In genomic region chr19:2239173-2239572, GRCh38 we compare ENCODE assay signal across 9 cellular contexts. TPM values are rescaled to one million over a fixed set of nuclear protein-coding genes. Genes with fewer than 3 reads are reported as not detected.
A peak's percentile ranks its signal among the peaks of the same experiment; 100 is the strongest.
DNase-seq lines count a peak whose midpoint lies in the region; ATAC-seq and TF ChIP-seq lines count a peak whose summit lies in the region.
"Had no signal": no experiment of that assay in that cellular context is flagged by ENCODE, and none has a peak within 500 bp of the region (broad histone marks: within the 10 kb centered on the region; RNA-seq: fewer than 3 reads in every experiment).

No MANE protein-coding gene starts in this region.

- H3K27me3 Mint-ChIP-seq in CD14-positive monocyte (ENCODE audit: low read depth in 3 of 3), result peaks cover 0 to 1% (median under 1%) of the 10 kb centered on the region in 3 donors

- H3K4me1 Mint-ChIP-seq in CD14-positive monocyte, result peaks cover 56% of the 10 kb centered on the region

- no peak for ATAC-seq in GM19467 (IDR thresholded peaks at IDR 0.05; ENCODE audit: unreplicated experiment)
- no peak for ATAC-seq in HG02885 (IDR thresholded peaks at IDR 0.05; ENCODE audit: poor library complexity, unreplicated experiment)
- ATAC-seq: body of pancreas had no signal

- H3K27me3 ChIP-seq in OCI-LY3 (ENCODE audit: low read depth, low read length) (no peaks in the 10 kb centered on the region), iPS-20b (ENCODE audit: insufficient read depth, low read length) (no peaks in the 10 kb centered on the region)
- H3K27me3 ChIP-seq: body of pancreas had no signal

- peaks cover 90% of the 10 kb centered on the region for H3K79me2 ChIP-seq in OCI-LY3 (ENCODE audit: low read length)

- H3K36me3 ChIP-seq in OCI-LY3 (replicated peaks; ENCODE audit: low read depth, low read length) (peaks cover 53% of the 10 kb centered on the region), iPS-20b (ENCODE audit: insufficient read depth, low read depth, low read length) (peaks cover 48% of the 10 kb centered on the region)

- H2AFZ ChIP-seq in OCI-LY3 (ENCODE audit: low read depth, low read length), result no peak overlapping the region

- H3K4me1 ChIP-seq in OCI-LY3 (ENCODE audit: low read length) (peaks cover 31% of the 10 kb centered on the region), iPS-20b (ENCODE audit: insufficient read depth, low read length) (peaks cover 21% of the 10 kb centered on the region)

- H4K20me1 ChIP-seq in OCI-LY3 (ENCODE audit: insufficient read depth, low read length), result peaks cover 68% of the 10 kb centered on the region

- 0 out of 2 replicates have a peak overlapping the region, but pooled peaks have one; percentile 4 for H3K9ac ChIP-seq in OCI-LY3 (ENCODE audit: low read length)
- H3K9ac ChIP-seq in iPS-20b (ENCODE audit: low read depth, low read length), result peak overlapping the region; percentile 94; the same call in 1 of the 2 replicates

- H3K27ac ChIP-seq in OCI-LY3 (ENCODE audit: low read length) (no peak overlapping the region), iPS-20b (ENCODE audit: low read length) (no peak overlapping the region)

- intact Hi-C loops in CD14-positive monocyte (cut with micrococcal nuclease), result loop anchor here (5.0 kb wide), 3 partner anchors 78 to 88 kb away; partner anchors contain the start of genes AP3D1 (in 2 of the 2), LSM7 (in 1 of the 2) and SPPL2B (in 1 of the 2)

- H3K4me3 ChIP-seq in OCI-LY3 (ENCODE audit: low read length) (peak overlapping the region; percentile 89; the same call in 1 of the 2 replicates), iPS-20b (ENCODE audit: low read length) (peak overlapping the region; percentile 92)
- H3K4me3 ChIP-seq: body of pancreas had no signal

- TF ChIP-seq CTCF in CD14-positive monocyte (IDR thresholded peaks at IDR 0.05) (no peak), OCI-LY3 (IDR thresholded peaks at IDR 0.05; ENCODE audit: low read depth, low read length) (no peak)

- peaks cover 21 to 40% of the 10 kb centered on the region in 2 donors for H3K36me3 Mint-ChIP-seq in CD14-positive monocyte

- peak overlapping the region; percentile 72 for H3K4me2 ChIP-seq in OCI-LY3 (ENCODE audit: low read length)

- H3K9me3 ChIP-seq in OCI-LY3 (ENCODE audit: insufficient read depth, low read length) (no peaks in the 10 kb centered on the region), iPS-20b (ENCODE audit: insufficient read depth, low read depth, low read length) (no peaks in the 10 kb centered on the region)
- H3K9me3 ChIP-seq: body of pancreas had no signal

- no peaks in the 10 kb centered on the region for H3K9me3 Mint-ChIP-seq in CD14-positive monocyte

- no peak for DNase-seq in CD14-positive monocyte (ENCODE audit: low spot score)
- DNase-seq in cerebellum (ENCODE audit: low spot score), result no peak
- DNase-seq: NCI-H2029; stimulated activated CD4-positive, alpha-beta T cell treated with anti-CD3 and anti-CD28 coated beads, Interleukin-1b, Interleukin-23, amount 100 ng/mL, for 48 hours had no signal

- peak overlapping the region; percentile 68 to 91 for H3K4me3 Mint-ChIP-seq in CD14-positive monocyte

- H3K27ac Mint-ChIP-seq in CD14-positive monocyte, result peak overlapping the region; percentile 75 to 100 (median 91)

RNA-seq across cellular contexts. Expression of gene SF3A2, which starts 2.5 kb away (rescaled TPM):
- polyA plus RNA-seq in CD14-positive monocyte, result 10 to 100 TPM in 1 of 2 donors, 1 to 10 TPM in 1; 8.0 to 11.6 TPM
- total RNA-seq in cerebellum, result 46.6 TPM

RNA-seq across cellular contexts. Expression of gene PLEKHJ1, which starts 3.0 kb away (rescaled TPM):
- polyA plus RNA-seq in CD14-positive monocyte, result 10 to 100 TPM; 62.1 to 69.0 TPM
- 28.1 TPM for total RNA-seq in cerebellum

RNA-seq across cellular contexts. Expression of gene AMH, which starts 9.9 kb away (rescaled TPM):
- not detected for polyA plus RNA-seq in CD14-positive monocyte
- 1.6 TPM for total RNA-seq in cerebellum

RNA-seq across cellular contexts. Expression of gene JSRP1, which starts 17.0 kb away (rescaled TPM):
- under 1 TPM; 0.38 to 0.50 TPM for polyA plus RNA-seq in CD14-positive monocyte
- total RNA-seq in cerebellum, result not detected
- total RNA-seq: body of pancreas had no signal

RNA-seq across cellular contexts. Expression of gene PEAK3, which starts 42.8 kb away (rescaled TPM):
- 1 to 10 TPM; 2.9 to 6.3 TPM for polyA plus RNA-seq in CD14-positive monocyte
- not detected for total RNA-seq in cerebellum
